ENCODE assay signal across 18 cellular contexts in genomic region chr17:892958-893357, GRCh38.
"Had no signal": no experiment of that assay in that cellular context is flagged by ENCODE, and none has a peak within 500 bp of the region (broad histone marks: within the 10 kb centered on the region; RNA-seq: fewer than 3 reads in every experiment).

No MANE protein-coding gene starts in this region.

- H3K9me3 ChIP-seq: mucosa of descending colon, ovary, tibial nerve, upper lobe of right lung, vagina had no signal

- H3K4me1 ChIP-seq: foreskin keratinocyte, tibial nerve had no signal

- H3K27me3 ChIP-seq: foreskin keratinocyte, ovary, tibial nerve, upper lobe of right lung, vagina had no signal

- H3K27ac Mint-ChIP-seq: stimulated activated effector memory CD8-positive, alpha-beta T cell treated with anti-CD3 and anti-CD28 coated beads, Interleukin-12 subunit alpha, Interleukin-12 subunit beta, amount 100 ng/mL, for 72 hours had no signal

- H3K4me3 ChIP-seq: mucosa of descending colon, ovary, tibial nerve, upper lobe of right lung, vagina had no signal

- H3K4me3 Mint-ChIP-seq: naive thymus-derived CD8-positive, alpha-beta T cell; stimulated activated effector memory CD8-positive, alpha-beta T cell treated with anti-CD3 and anti-CD28 coated beads, Interleukin-12 subunit alpha, Interleukin-12 subunit beta, amount 100 ng/mL, for 72 hours had no signal

- H3K27ac ChIP-seq: foreskin keratinocyte, ovary, tibial nerve, upper lobe of right lung, vagina had no signal

- DNase-seq: effector memory CD4-positive, alpha-beta T cell; foreskin keratinocyte; head of caudate nucleus; hippocampal formation; kidney glomerular epithelial cell; mammary epithelial cell; mucosa of descending colon; naive thymus-derived CD8-positive, alpha-beta T cell; nucleus accumbens; ovary; right cardiac atrium; stimulated activated CD4-positive, alpha-beta T cell treated with anti-CD3 and anti-CD28 coated beads, Interleukin-4, amount 100 ng/mL, for 1 hour; stimulated activated CD8-positive, alpha-beta memory T cell treated with anti-CD3 and anti-CD28 coated beads, Interleukin-4, amount 100 ng/mL, for 48 hours; stimulated activated naive CD8-positive, alpha-beta T cell treated with anti-CD3 and anti-CD28 coated beads, Interleukin-15, Interleukin-2, amounts not matched to agents 100 U/mL and 50 U/mL, for 24 hours; upper lobe of right lung had no signal

- H3K36me3 ChIP-seq: ovary, tibial nerve, upper lobe of right lung, vagina had no signal

- H3K36me3 Mint-ChIP-seq: naive thymus-derived CD8-positive, alpha-beta T cell; stimulated activated effector memory CD8-positive, alpha-beta T cell treated with anti-CD3 and anti-CD28 coated beads, Interleukin-12 subunit alpha, Interleukin-12 subunit beta, amount 100 ng/mL, for 72 hours had no signal

- H3K9me3 Mint-ChIP-seq: naive thymus-derived CD8-positive, alpha-beta T cell; stimulated activated effector memory CD8-positive, alpha-beta T cell treated with anti-CD3 and anti-CD28 coated beads, Interleukin-12 subunit alpha, Interleukin-12 subunit beta, amount 100 ng/mL, for 72 hours had no signal
